ENCODE assay signal across 20 cellular contexts in genomic region chr5:179368016-179368805, GRCh38. TPM values are rescaled to one million over a fixed set of nuclear protein-coding genes. Genes with fewer than 3 reads are reported as not detected.
"Had no signal": no experiment of that assay in that cellular context is flagged by ENCODE, and none has a peak within 500 bp of the region (broad histone marks: within the 10 kb centered on the region; RNA-seq: fewer than 3 reads in every experiment).

No MANE protein-coding gene starts in this region.

- H3K4me1 Mint-ChIP-seq: activated naive CD8-positive, alpha-beta T cell treated with anti-CD3 and anti-CD28 coated beads for 36 hours had no signal

- H3K9me3 Mint-ChIP-seq: activated CD4-positive, alpha-beta memory T cell treated with anti-CD3 and anti-CD28 coated beads for 36 hours; activated naive CD8-positive, alpha-beta T cell treated with anti-CD3 and anti-CD28 coated beads for 36 hours; activated T-cell treated with anti-CD3 and anti-CD28 coated beads, Interleukin-2, amount 50 U/mL, for 72 hours had no signal

- H3K4me1 ChIP-seq: breast epithelium, gastroesophageal sphincter, heart left ventricle, left lung, upper lobe of left lung had no signal

- H3K4me3 ChIP-seq: breast epithelium, coronary artery, gastroesophageal sphincter, heart left ventricle, left lung, SK-N-MC, upper lobe of left lung had no signal

- H3K9me3 ChIP-seq: breast epithelium, gastroesophageal sphincter, heart left ventricle, left lung, upper lobe of left lung had no signal

- H3K36me3 Mint-ChIP-seq: activated CD4-positive, alpha-beta memory T cell treated with anti-CD3 and anti-CD28 coated beads for 36 hours; activated naive CD8-positive, alpha-beta T cell treated with anti-CD3 and anti-CD28 coated beads for 36 hours had no signal

- H3K36me3 ChIP-seq: breast epithelium, gastroesophageal sphincter, heart left ventricle, left lung, upper lobe of left lung had no signal

- H3K4me3 Mint-ChIP-seq: activated CD4-positive, alpha-beta memory T cell treated with anti-CD3 and anti-CD28 coated beads for 36 hours; activated naive CD8-positive, alpha-beta T cell treated with anti-CD3 and anti-CD28 coated beads for 36 hours; activated T-cell treated with anti-CD3 and anti-CD28 coated beads, Interleukin-2, amount 50 U/mL, for 72 hours; nephron progenitor cell; T-helper 17 cell had no signal

- H3K27me3 Mint-ChIP-seq: activated CD4-positive, alpha-beta memory T cell treated with anti-CD3 and anti-CD28 coated beads for 36 hours had no signal

- H3K27me3 ChIP-seq: breast epithelium, upper lobe of left lung had no signal

- ATAC-seq: activated T-cell treated with anti-CD3 and anti-CD28 coated beads, Interleukin-2, amount 50 U/mL, for 72 hours; gastroesophageal sphincter; heart left ventricle; left lung; stimulated activated naive CD8-positive, alpha-beta T cell treated with anti-CD3 and anti-CD28 coated beads, Interleukin-15, Interleukin-2, amounts not matched to agents 100 U/mL and 50 U/mL, for 24 hours; T-helper 17 cell had no signal

- H3K27ac Mint-ChIP-seq: activated CD4-positive, alpha-beta memory T cell treated with anti-CD3 and anti-CD28 coated beads for 36 hours; activated naive CD8-positive, alpha-beta T cell treated with anti-CD3 and anti-CD28 coated beads for 36 hours; activated T-cell treated with anti-CD3 and anti-CD28 coated beads, Interleukin-2, amount 50 U/mL, for 72 hours; nephron progenitor cell; progenitor cell of endocrine pancreas; T-helper 17 cell had no signal

- DNase-seq: activated CD4-positive, alpha-beta memory T cell treated with anti-CD3 and anti-CD28 coated beads for 36 hours; activated CD4-positive, alpha-beta T cell treated with anti-CD3 and anti-CD28 coated beads for 48 hours; activated gamma-delta T cell; activated naive CD8-positive, alpha-beta T cell treated with anti-CD3 and anti-CD28 coated beads for 36 hours; activated T-cell treated with anti-CD3 and anti-CD28 coated beads, Interleukin-2, amount 50 U/mL, for 72 hours; nephron progenitor cell; stimulated activated CD4-positive, alpha-beta T cell treated with anti-CD3 and anti-CD28 coated beads, Interleukin-4, amount 100 ng/mL, for 24 hours; stimulated activated naive CD8-positive, alpha-beta T cell treated with anti-CD3 and anti-CD28 coated beads, Interleukin-15, Interleukin-2, amounts not matched to agents 100 U/mL and 50 U/mL, for 24 hours; SW 1271; T-helper 17 cell had no signal

- H3K27ac ChIP-seq: breast epithelium, coronary artery, epithelial cell of prostate, gastroesophageal sphincter, heart left ventricle, left lung, SK-N-MC, upper lobe of left lung had no signal

RNA-seq across cellular contexts. Expression of gene ADAMTS2, which starts 22.9 kb away (rescaled TPM):
- total RNA-seq: activated CD4-positive, alpha-beta memory T cell treated with anti-CD3 and anti-CD28 coated beads for 36 hours; activated naive CD8-positive, alpha-beta T cell treated with anti-CD3 and anti-CD28 coated beads for 36 hours; activated T-cell treated with anti-CD3 and anti-CD28 coated beads, Interleukin-2, amount 50 U/mL, for 72 hours; T-helper 17 cell had no signal
- polyA plus RNA-seq: keratinocyte had no signal
